In genomic region chr7:44103566-44103940, GRCh38 we compare ENCODE assay signal across 11 cellular contexts. TPM values are rescaled to one million over a fixed set of nuclear protein-coding genes. Genes with fewer than 3 reads are reported as not detected.
DNase-seq lines count a peak whose midpoint lies in the region; ATAC-seq and TF ChIP-seq lines count a peak whose summit lies in the region.
"Had no signal": no experiment of that assay in that cellular context is flagged by ENCODE, and none has a peak within 500 bp of the region (broad histone marks: within the 10 kb centered on the region; RNA-seq: fewer than 3 reads in every experiment).

No MANE protein-coding gene starts in this region.

- TF ChIP-seq EP300 in sigmoid colon (IDR thresholded peaks at IDR 0.05): no peak

- H3K4me1 ChIP-seq in ES-I3 (ENCODE audit: insufficient read depth, low read length) (peaks cover 12% of the 10 kb centered on the region; the same call in 1 of the 2 replicates), iPS DF 6.9 (ENCODE audit: control insufficient read depth, insufficient read depth, low read length) (0 out of 2 replicates have a peak, but pooled peaks cover 1% of the 10 kb centered on the region), sigmoid colon (peaks cover 0 to 29% (median 21%) of the 10 kb centered on the region in 4 donors)
- H3K4me1 ChIP-seq: adrenal gland had no signal

- ATAC-seq in T-helper 17 cell (no peak), GM21529 (IDR thresholded peaks at IDR 0.05; ENCODE audit: unreplicated experiment) (no peak)

- H3K4me1 Mint-ChIP-seq in T-helper 17 cell: peaks cover 7% of the 10 kb centered on the region

- H3K4me3 ChIP-seq in iPS DF 6.9 (ENCODE audit: low read length): peak overlapping the region; percentile 78; the same call in 1 of the 2 replicates
- peak overlapping the region in 3 of 4 donors; percentile 50 to 65 (median 55) for H3K4me3 ChIP-seq in sigmoid colon

- no peak for TF ChIP-seq CTCF in sigmoid colon (IDR thresholded peaks at IDR 0.05)

- H3K27ac ChIP-seq in iPS DF 6.9 (ENCODE audit: low read length) (no peak overlapping the region), sigmoid colon (peak overlapping the region; percentile 74 to 91 (median 78))

- H3K27me3 ChIP-seq in iPS DF 6.9 (ENCODE audit: control insufficient read depth, insufficient read depth, low read length) (no peaks in the 10 kb centered on the region), sigmoid colon (peaks cover 5 to 46% (median 14%) of the 10 kb centered on the region in 3 donors)
- H3K27me3 ChIP-seq: adrenal gland had no signal

- peak overlapping the region; percentile 39; the same call in 1 of the 2 replicates for H3K9ac ChIP-seq in ES-I3 (ENCODE audit: low read depth, low read length)

- DNase-seq in T-helper 17 cell (no peak), iPS DF 6.9 (ENCODE audit: low read depth, low spot score) (no peak), sigmoid colon (no peak), ecto neural progenitor cell (ENCODE audit: low spot score) (no peak), NCI-H2029 treated with DMSO at 0.1 percent for 48 hours (lab: John Stamatoyannopoulos, UW) (no peak)
- no peak for DNase-seq in stimulated activated naive CD4-positive, alpha-beta T cell (lab: John Stamatoyannopoulos, UW)
- DNase-seq: adrenal gland, hippocampal formation had no signal

- H3K9me3 ChIP-seq in ES-I3 (ENCODE audit: control insufficient read depth, insufficient read depth, low read length) (no peaks in the 10 kb centered on the region), T-helper 17 cell (ENCODE audit: control insufficient read depth, low read length, poor library complexity, severe bottlenecking) (no peaks in the 10 kb centered on the region), iPS DF 6.9 (ENCODE audit: control insufficient read depth, insufficient read depth, low read length) (no peaks in the 10 kb centered on the region), sigmoid colon (no peaks in the 10 kb centered on the region)
- H3K9me3 ChIP-seq: adrenal gland had no signal

- no peak for TF ChIP-seq POLR2A in sigmoid colon (IDR thresholded peaks at IDR 0.05)

- H3K27me3 Mint-ChIP-seq in T-helper 17 cell: peaks cover 37% of the 10 kb centered on the region

- no CpG with 5 or more reads among the region's 8 CpGs for WGBS in iPS DF 6.9 (ENCODE audit: insufficient coverage, insufficient read length)
- 49 to 63% methylated on average over 8 of the region's 8 CpGs for WGBS in sigmoid colon, 2 donors

- H3K36me3 ChIP-seq in ES-I3 (ENCODE audit: insufficient read depth, low read length) (no peaks in the 10 kb centered on the region), iPS DF 6.9 (ENCODE audit: control insufficient read depth, insufficient read depth, low read length) (0 out of 2 replicates have a peak, but pooled peaks cover 3% of the 10 kb centered on the region), sigmoid colon (peaks cover 0 to 9% (median 0%) of the 10 kb centered on the region in 4 donors)

- intact Hi-C loops in sigmoid colon (cut with DNase I): no loop called here

- peak overlapping the region; percentile 78 for H3K4me3 Mint-ChIP-seq in T-helper 17 cell

- no peak overlapping the region for H3K27ac Mint-ChIP-seq in T-helper 17 cell

- H3K36me3 Mint-ChIP-seq in T-helper 17 cell (ENCODE audit: low read depth): peaks cover 5% of the 10 kb centered on the region

RNA-seq across cellular contexts. Expression of gene AEBP1, which starts 0.6 kb away (rescaled TPM):
- 1 to 10 TPM; 1.1 to 4.2 TPM for total RNA-seq in T-helper 17 cell
- total RNA-seq in sigmoid colon: 100 to 1,000 TPM in 2 of 4 donors, 10 to 100 TPM in 2; 74.6 to 182 (median 128) TPM
- 10 to 100 TPM in 2 of 3 donors, 1 to 10 TPM in 1; 2.5 to 37.7 (median 12.0) TPM for polyA plus RNA-seq in sigmoid colon
- total RNA-seq: Daoy had no signal

RNA-seq across cellular contexts. Expression of gene POLD2, which starts 19.8 kb away (rescaled TPM):
- total RNA-seq in T-helper 17 cell: 10 to 100 TPM; 46.3 to 53.3 TPM
- 10 to 100 TPM; 20.3 to 40.5 (median 29.5) TPM for total RNA-seq in sigmoid colon
- 10 to 100 TPM; 31.9 to 91.2 (median 39.0) TPM for polyA plus RNA-seq in sigmoid colon

RNA-seq across cellular contexts. Expression of gene POLM, which starts 21.2 kb away (rescaled TPM):
- total RNA-seq in T-helper 17 cell (10 to 100 TPM; 27.2 to 29.7 TPM), sigmoid colon (10 to 100 TPM; 17.5 to 39.9 (median 24.8) TPM)
- 10 to 100 TPM in 1 of 3 donors, 1 to 10 TPM in 2; 5.5 to 23.4 (median 9.6) TPM for polyA plus RNA-seq in sigmoid colon

RNA-seq across cellular contexts. Expression of gene MYL7, which starts 37.6 kb away (rescaled TPM):
- total RNA-seq in T-helper 17 cell: not detected
- total RNA-seq in sigmoid colon: not detected
- polyA plus RNA-seq in sigmoid colon: 1 to 10 TPM in 1 of 3 donors, under 1 TPM in 1, not detected in 1; 0.39 to 7.2 TPM
- total RNA-seq: adrenal gland, Daoy had no signal

RNA-seq across cellular contexts. Expression of gene PGAM2, which starts 38.2 kb away (rescaled TPM):
- total RNA-seq in T-helper 17 cell: under 1 TPM in 1 of 2 donors, not detected in 1; 0.92 TPM
- 1 to 10 TPM in 2 of 4 donors, under 1 TPM in 2; 0.71 to 2.1 (median 1.1) TPM for total RNA-seq in sigmoid colon
- 1 to 10 TPM in 2 of 3 donors, not detected in 1; 1.2 to 3.0 TPM for polyA plus RNA-seq in sigmoid colon
- total RNA-seq: Daoy had no signal

Comparison
In these comparisons a context has a peak if more than half of its experiments do, and no peak if none do; other contexts are left out.
1. RNA of gene AEBP1, which starts 0.6 kb away (total RNA-seq): 74.6 to 182 TPM in sigmoid colon; 1.1 to 4.2 TPM in T-helper 17 cell; every median in the first group is over 10 times any median in the second.